8 cellular contexts compared by ENCODE assay signal in genomic region chr20:50957276-50957675, GRCh38. TPM values are rescaled to one million over a fixed set of nuclear protein-coding genes. Genes with fewer than 3 reads are reported as not detected.
DNase-seq lines count a peak whose midpoint lies in the region; ATAC-seq and TF ChIP-seq lines count a peak whose summit lies in the region.

No MANE protein-coding gene starts in this region.

- H3K27me3 ChIP-seq in Peyer's patch (no peaks in the 10 kb centered on the region), esophagus squamous epithelium (no peaks in the 10 kb centered on the region)

- peaks cover 9% of the 10 kb centered on the region for H3K4me1 ChIP-seq in ES-I3 (ENCODE audit: insufficient read depth, low read length)
- H3K4me1 ChIP-seq in Peyer's patch, result peaks cover 0 to 36% (median 15%) of the 10 kb centered on the region in 4 donors
- peaks cover 19 to 63% (median 31%) of the 10 kb centered on the region in 3 donors for H3K4me1 ChIP-seq in esophagus squamous epithelium

- peak overlapping the region in 1 of 4 donors; percentile 84 for H3K27ac ChIP-seq in Peyer's patch
- peak overlapping the region in 2 of 4 donors; percentile 92 to 93 for H3K27ac ChIP-seq in esophagus squamous epithelium

- ATAC-seq in HG03039 (IDR thresholded peaks at IDR 0.05; ENCODE audit: unreplicated experiment) (no peak), HG03469 (IDR thresholded peaks at IDR 0.05; ENCODE audit: unreplicated experiment) (no peak), HG03378 (IDR thresholded peaks at IDR 0.05; ENCODE audit: unreplicated experiment) (no peak)

- H3K4me1 Mint-ChIP-seq in progenitor cell of endocrine pancreas (ENCODE audit: low read depth), result peaks cover 26% of the 10 kb centered on the region

- H3K36me3 Mint-ChIP-seq in progenitor cell of endocrine pancreas (ENCODE audit: insufficient read depth), result peaks cover 9% of the 10 kb centered on the region

- 9 to 13% methylated on average over 7 of the region's 7 CpGs for WGBS in esophagus squamous epithelium, 2 donors

- TF ChIP-seq CTCF in Peyer's patch (IDR thresholded peaks at IDR 0.05), result no peak
- no peak for TF ChIP-seq CTCF in esophagus squamous epithelium (IDR thresholded peaks at IDR 0.05)
- no peak for TF ChIP-seq CTCF in progenitor cell of endocrine pancreas (IDR thresholded peaks at IDR 0.05; ENCODE audit: unreplicated experiment)

- peak overlapping the region; percentile 100 for H3K27ac Mint-ChIP-seq in progenitor cell of endocrine pancreas

- no peaks in the 10 kb centered on the region for H3K27me3 Mint-ChIP-seq in progenitor cell of endocrine pancreas

- DNase-seq in Peyer's patch (no peak), esophagus squamous epithelium (lab: John Stamatoyannopoulos, UW) (no peak), progenitor cell of endocrine pancreas (ENCODE audit: low spot score, unreplicated experiment) (no peak), HuH-7.5 (ENCODE audit: low spot score) (no peak)

- H3K9ac ChIP-seq in ES-I3 (ENCODE audit: low read depth, low read length), result peak overlapping the region; percentile 93

- H3K9me3 ChIP-seq in ES-I3 (ENCODE audit: control insufficient read depth, insufficient read depth, low read length), result no peaks in the 10 kb centered on the region; the same call in 1 of the 2 replicates
- H3K9me3 ChIP-seq in Peyer's patch, result no peaks in the 10 kb centered on the region
- H3K9me3 ChIP-seq in esophagus squamous epithelium, result no peaks in the 10 kb centered on the region

- H3K4me3 ChIP-seq in Peyer's patch, result peak overlapping the region; percentile 80 to 98 (median 94)
- H3K4me3 ChIP-seq in esophagus squamous epithelium, result peak overlapping the region; percentile 70 to 97 (median 89)

- peaks cover 3% of the 10 kb centered on the region for H3K9me3 Mint-ChIP-seq in progenitor cell of endocrine pancreas (ENCODE audit: low read depth)

- no peak for TF ChIP-seq POLR2A in Peyer's patch (IDR thresholded peaks at IDR 0.05)
- no peak for TF ChIP-seq POLR2A in esophagus squamous epithelium (IDR thresholded peaks at IDR 0.05)

- H3K36me3 ChIP-seq in ES-I3 (ENCODE audit: insufficient read depth, low read length) (peaks cover 3% of the 10 kb centered on the region; the same call in 1 of the 2 replicates), Peyer's patch (peaks cover 0 to 24% (median 0%) of the 10 kb centered on the region in 3 donors), esophagus squamous epithelium (peaks cover 0 to 51% (median 3%) of the 10 kb centered on the region in 3 donors)

- H3K4me3 Mint-ChIP-seq in progenitor cell of endocrine pancreas (ENCODE audit: low read depth), result peak overlapping the region; percentile 99

- intact Hi-C loops in esophagus squamous epithelium (cut with DNase I), result no loop called here

RNA-seq across cellular contexts. Expression of gene DPM1, which starts 1.1 kb away (rescaled TPM):
- total RNA-seq in Peyer's patch, result 10 to 100 TPM; 19.5 to 82.5 (median 24.8) TPM
- total RNA-seq in esophagus squamous epithelium, result 10 to 100 TPM; 28.7 to 62.0 (median 57.0) TPM
- 41.4 and 43.9 TPM in 2 replicates for total RNA-seq in progenitor cell of endocrine pancreas

RNA-seq across cellular contexts. Expression of gene MOCS3, which starts 1.3 kb away (rescaled TPM):
- total RNA-seq in Peyer's patch (1 to 10 TPM; 3.3 to 4.6 (median 3.7) TPM), esophagus squamous epithelium (1 to 10 TPM; 4.1 to 6.7 (median 5.4) TPM), progenitor cell of endocrine pancreas (5.6 and 5.8 TPM in 2 replicates)

RNA-seq across cellular contexts. Expression of gene ADNP, which starts 26.0 kb away (rescaled TPM):
- total RNA-seq in Peyer's patch, result 10 to 100 TPM; 51.8 to 64.3 (median 58.2) TPM
- total RNA-seq in esophagus squamous epithelium, result 10 to 100 TPM; 29.2 to 47.5 (median 32.8) TPM
- total RNA-seq in progenitor cell of endocrine pancreas, result 127 and 144 TPM in 2 replicates
